1 cellular context compared by ENCODE assay signal in genomic region chr10:114305521-114305925, GRCh38.
TF ChIP-seq lines count a peak whose summit lies in the region.

No MANE protein-coding gene starts in this region.

TF ChIP-seq in SK-N-SH, 30 proteins besides CTCF, POLR2A, EP300 and RAD21 (continued from another document):
- TF ChIP-seq ZBTB33 (IDR thresholded peaks at IDR 0.05; ENCODE audit: borderline replicate concordance, low read depth) (no peak), TAF1 (IDR thresholded peaks at IDR 0.05; ENCODE audit: borderline replicate concordance, low read depth, low read length) (no peak), SIN3A (IDR thresholded peaks at IDR 0.05; ENCODE audit: borderline replicate concordance, low read depth, low read length) (no peak), NRF1 (IDR thresholded peaks at IDR 0.05; ENCODE audit: low read depth, low read length) (no peak), RXRA (IDR thresholded peaks at IDR 0.05; ENCODE audit: borderline replicate concordance, low read depth) (no peak), MEF2A (IDR thresholded peaks at IDR 0.05; ENCODE audit: borderline replicate concordance, low read depth) (no peak), MXI1 (IDR thresholded peaks at IDR 0.05; ENCODE audit: low read depth, low read length) (no peak), TCF12 (IDR thresholded peaks at IDR 0.05) (no peak), MAX (IDR thresholded peaks at IDR 0.05; ENCODE audit: low read depth) (no peak), SMC3 (IDR thresholded peaks at IDR 0.05; ENCODE audit: low read depth, low read length) (no peak), PBX3 (IDR thresholded peaks at IDR 0.05) (no peak), JUND (IDR thresholded peaks at IDR 0.05) (no peak), NFIC (IDR thresholded peaks at IDR 0.05; ENCODE audit: borderline replicate concordance) (no peak), USF1 (IDR thresholded peaks at IDR 0.05; ENCODE audit: borderline replicate concordance, low read depth) (no peak), RFX5 (IDR thresholded peaks at IDR 0.05; ENCODE audit: low read length) (no peak), YY1 (IDR thresholded peaks at IDR 0.05; ENCODE audit: low read depth) (no peak), FOXJ3 (CRISPR knock-in tag; IDR thresholded peaks at IDR 0.05) (no peak), RCOR1 (IDR thresholded peaks at IDR 0.05; ENCODE audit: low read length) (no peak)
